In the genomic region with DNA sequence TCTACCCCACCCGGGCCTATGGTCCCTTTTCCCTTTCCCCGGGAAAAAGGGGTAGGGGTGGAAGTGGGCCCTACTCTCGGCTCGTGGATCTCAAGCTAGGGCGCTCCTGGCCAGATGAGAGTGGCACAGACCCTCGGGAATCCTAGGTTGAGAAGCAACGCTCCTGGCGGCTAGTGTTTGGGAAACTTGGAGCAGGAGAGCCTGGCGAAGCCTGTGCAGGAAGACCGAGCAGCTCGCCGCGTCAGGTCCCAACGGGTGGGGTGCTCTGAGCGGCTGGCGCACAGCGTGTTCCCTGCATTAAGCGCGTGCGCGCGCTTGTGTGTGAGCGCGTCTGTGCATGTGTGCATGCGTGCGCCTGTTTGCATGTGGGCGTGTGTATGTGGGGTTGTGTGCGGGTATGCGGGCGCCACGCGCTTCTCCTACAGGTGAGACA, we compare ENCODE assay signal across 8 cellular contexts. TPM values are rescaled to one million over a fixed set of nuclear protein-coding genes. Genes with fewer than 3 reads are reported as not detected.
DNase-seq lines count a peak whose midpoint lies in the region; ATAC-seq and TF ChIP-seq lines count a peak whose summit lies in the region.

No MANE protein-coding gene starts in this region.

- H3K36me3 ChIP-seq in HUES48 (ENCODE audit: control insufficient read depth, insufficient read depth, low read length), result no peaks in the 10 kb centered on the region
- H3K36me3 ChIP-seq in rectal smooth muscle tissue (ENCODE audit: control insufficient read depth, insufficient read depth, low read length), result no peaks in the 10 kb centered on the region

- CTCF ChIA-PET in AG04450 (lab: Charles Lee), result interaction anchor here (0.7 to 3.1 kb wide), 2 partner anchors 145 to 428 kb away, joined by 5 to 7 read pairs; no protein-coding TSS in a partner anchor

- H3K4me1 ChIP-seq in HUES48 (ENCODE audit: control insufficient read depth, insufficient read depth, low read length) (peaks cover 44% of the 10 kb centered on the region), rectal smooth muscle tissue (ENCODE audit: control insufficient read depth, insufficient read depth, low read length) (peaks cover 2% of the 10 kb centered on the region)

- H3K9ac ChIP-seq in HUES48 (ENCODE audit: low read depth, low read length) (no peak overlapping the region), rectal smooth muscle tissue (ENCODE audit: low read length) (no peak overlapping the region)

- peak; percentile 71 for ATAC-seq in GM18907 (IDR thresholded peaks at IDR 0.05; ENCODE audit: unreplicated experiment)
- no peak for ATAC-seq in HG03108 (IDR thresholded peaks at IDR 0.05; ENCODE audit: unreplicated experiment)

- H3K9me3 ChIP-seq in AG04450 (ENCODE audit: control insufficient read depth, insufficient read depth, low read length), result peaks cover 12% of the 10 kb centered on the region
- H3K9me3 ChIP-seq in HUES48 (ENCODE audit: control insufficient read depth, insufficient read depth, low read length), result no peaks in the 10 kb centered on the region

- TF ChIP-seq CTCF in AG04450 (IDR thresholded peaks at IDR 0.05; ENCODE audit: low read depth, low read length), result no peak
- TF ChIP-seq CTCF in fibroblast of villous mesenchyme (IDR thresholded peaks at IDR 0.05; ENCODE audit: insufficient read depth, low read depth, low read length), result no peak

- POLR2A ChIA-PET in AG04450 (lab: Yijun Ruan, JAX), result interaction anchor here (0.8 kb wide), 1 partner anchor 55 kb away, joined by 3 read pairs; no protein-coding TSS in a partner anchor

- H3K4me3 ChIP-seq in AG04450 (ENCODE audit: low read depth, low read length), result peak overlapping the region; percentile 53
- H3K4me3 ChIP-seq in HUES48 (ENCODE audit: low read depth, low read length), result peak overlapping the region; percentile 59
- H3K4me3 ChIP-seq in fibroblast of villous mesenchyme (ENCODE audit: low read depth, low read length), result peak overlapping the region; percentile 53
- peak overlapping the region; percentile 45 for H3K4me3 ChIP-seq in rectal smooth muscle tissue (ENCODE audit: low read length)

- DNase-seq in AG04450 (ENCODE audit: low read depth, low spot score) (no peak), activated T-cell treated with anti-CD3 and anti-CD28 coated beads for 48 hours (ENCODE audit: low read depth) (peak; percentile 53), fibroblast of villous mesenchyme (ENCODE audit: low read depth) (peak; percentile 59), SW 1271 (lab: John Stamatoyannopoulos, UW) (no peak)

- peaks cover 93% of the 10 kb centered on the region for H3K27me3 ChIP-seq in AG04450 (ENCODE audit: control insufficient read depth, insufficient read depth, low read length)
- peaks cover 100% of the 10 kb centered on the region for H3K27me3 ChIP-seq in HUES48 (ENCODE audit: control insufficient read depth, insufficient read depth, low read length)
- H3K27me3 ChIP-seq in rectal smooth muscle tissue (ENCODE audit: control insufficient read depth, insufficient read depth, low read length), result peaks cover 34% of the 10 kb centered on the region

- H3K27ac ChIP-seq in AG04450 (ENCODE audit: low read depth, low read length) (no peak overlapping the region), HUES48 (ENCODE audit: low read depth, low read length) (no peak overlapping the region), rectal smooth muscle tissue (ENCODE audit: low read depth, low read length) (no peak overlapping the region)

RNA-seq across cellular contexts. Expression of gene FLI1, which starts 7.1 kb away (rescaled TPM):
- 11.9 and 13.1 TPM in 2 replicates for polyA plus RNA-seq in AG04450 (2011; rRNA removed)
- 49.1 and 67.4 TPM in 2 replicates for polyA minus RNA-seq in AG04450 (2011; rRNA and poly(A)+ RNA removed)
- 6.9 and 10.6 TPM in 2 replicates for total RNA-seq in fibroblast of villous mesenchyme

Comparison
In these comparisons a context has a peak if more than half of its experiments do, and no peak if none do; other contexts are left out.
1. DNase-seq: peak in activated T-cell treated with anti-CD3 and anti-CD28 coated beads for 48 hours (single experiment) and fibroblast of villous mesenchyme (single experiment); none in AG04450 (single experiment) and SW 1271 (0 of 2).
2. Peak in every context shown above with its lines, with median percentiles within 50 percentile points of each other: H3K4me3 ChIP-seq.